ENCODE assay signal across 22 cellular contexts in genomic region chr14:38770245-38770644, GRCh38.
"Had no signal": no experiment of that assay in that cellular context is flagged by ENCODE, and none has a peak within 500 bp of the region (broad histone marks: within the 10 kb centered on the region; RNA-seq: fewer than 3 reads in every experiment).

No MANE protein-coding gene starts in this region.

- H3K36me3 ChIP-seq: heart right ventricle, left lung, lower lobe of right lung, ovary, right atrium auricular region, right lobe of liver, spleen, tibial nerve, upper lobe of left lung, vagina had no signal

- H3K36me3 Mint-ChIP-seq: natural killer cell treated with Interleukin-12 subunit alpha and Interleukin-12 subunit beta and Interleukin-15 and Interleukin-18, amount 100 ng/mL, for 72 hours; stimulated activated effector memory CD8-positive, alpha-beta T cell treated with anti-CD3 and anti-CD28 coated beads, Interleukin-12 subunit alpha, Interleukin-12 subunit beta, amount 100 ng/mL, for 72 hours had no signal

- H3K4me3 ChIP-seq: heart right ventricle, left lung, lower lobe of right lung, ovary, right atrium auricular region, right lobe of liver, spleen, tibial nerve, upper lobe of left lung, vagina had no signal

- DNase-seq: heart right ventricle; hippocampal formation; kidney glomerular epithelial cell; left cardiac atrium; left lung; lower lobe of right lung; mammary epithelial cell; mesenchymal stem cell; naive thymus-derived CD4-positive, alpha-beta T cell; ovary; right lobe of liver; spleen; stimulated activated CD4-positive, alpha-beta T cell treated with anti-CD3 and anti-CD28 coated beads, Interleukin-4, amount 100 ng/mL, for 24 hours; stimulated activated naive CD4-positive, alpha-beta T cell; upper lobe of left lung had no signal

- H3K27me3 Mint-ChIP-seq: natural killer cell treated with Interleukin-12 subunit alpha and Interleukin-12 subunit beta and Interleukin-15 and Interleukin-18, amount 100 ng/mL, for 72 hours; progenitor cell of endocrine pancreas; stimulated activated naive CD8-positive, alpha-beta T cell treated with anti-CD3 and anti-CD28 coated beads, Interleukin-15, Interleukin-2, amounts not matched to agents 100 ng/mL and 50 ng/mL, for 24 hours had no signal

- H3K4me3 Mint-ChIP-seq: naive thymus-derived CD4-positive, alpha-beta T cell; natural killer cell treated with Interleukin-12 subunit alpha and Interleukin-12 subunit beta and Interleukin-15 and Interleukin-18, amount 100 ng/mL, for 72 hours; stimulated activated effector memory CD8-positive, alpha-beta T cell treated with anti-CD3 and anti-CD28 coated beads, Interleukin-12 subunit alpha, Interleukin-12 subunit beta, amount 100 ng/mL, for 72 hours; stimulated activated naive CD8-positive, alpha-beta T cell treated with anti-CD3 and anti-CD28 coated beads, Interleukin-15, Interleukin-2, amounts not matched to agents 100 ng/mL and 50 ng/mL, for 24 hours had no signal

- H3K27ac Mint-ChIP-seq: naive thymus-derived CD4-positive, alpha-beta T cell; natural killer cell treated with Interleukin-12 subunit alpha and Interleukin-12 subunit beta and Interleukin-15 and Interleukin-18, amount 100 ng/mL, for 72 hours; progenitor cell of endocrine pancreas; stimulated activated effector memory CD8-positive, alpha-beta T cell treated with anti-CD3 and anti-CD28 coated beads, Interleukin-12 subunit alpha, Interleukin-12 subunit beta, amount 100 ng/mL, for 72 hours; stimulated activated naive CD8-positive, alpha-beta T cell treated with anti-CD3 and anti-CD28 coated beads, Interleukin-15, Interleukin-2, amounts not matched to agents 100 ng/mL and 50 ng/mL, for 24 hours had no signal

- H3K27ac ChIP-seq: heart right ventricle, left lung, lower lobe of right lung, ovary, right atrium auricular region, right lobe of liver, spleen, tibial nerve, upper lobe of left lung, vagina had no signal

- ATAC-seq: heart right ventricle; left cardiac atrium; left lung; lower lobe of right lung; naive thymus-derived CD4-positive, alpha-beta T cell; natural killer cell treated with Interleukin-12 subunit alpha and Interleukin-12 subunit beta and Interleukin-15 and Interleukin-18, amount 100 ng/mL, for 72 hours; right lobe of liver; stimulated activated effector memory CD8-positive, alpha-beta T cell treated with anti-CD3 and anti-CD28 coated beads, Interleukin-12 subunit alpha, Interleukin-12 subunit beta, amount 100 ng/mL, for 72 hours had no signal

- H3K27me3 ChIP-seq: heart right ventricle, left lung, ovary, right atrium auricular region, right lobe of liver, spleen, tibial nerve, upper lobe of left lung, vagina had no signal

- H3K4me1 Mint-ChIP-seq: naive thymus-derived CD4-positive, alpha-beta T cell; stimulated activated effector memory CD8-positive, alpha-beta T cell treated with anti-CD3 and anti-CD28 coated beads, Interleukin-12 subunit alpha, Interleukin-12 subunit beta, amount 100 ng/mL, for 72 hours had no signal

- H3K9me3 ChIP-seq: lower lobe of right lung, ovary, right atrium auricular region, right lobe of liver, spleen, tibial nerve, upper lobe of left lung, vagina had no signal

- H3K4me1 ChIP-seq: heart right ventricle, left lung, lower lobe of right lung, right atrium auricular region, right lobe of liver, spleen, upper lobe of left lung, vagina had no signal
